9 cellular contexts compared by ENCODE assay signal in genomic region chr11:112320668-112321067, GRCh38.
DNase-seq lines count a peak whose midpoint lies in the region; ATAC-seq, FAIRE-seq and TF ChIP-seq lines count a peak whose summit lies in the region.
"Had no signal": no experiment of that assay in that cellular context is flagged by ENCODE, and none has a peak within 500 bp of the region (broad histone marks: within the 10 kb centered on the region; RNA-seq: fewer than 3 reads in every experiment).

No MANE protein-coding gene starts in this region.

- H3K27ac ChIP-seq in breast epithelium: no peak overlapping the region
- H3K27ac ChIP-seq in left lung: peak overlapping the region; percentile 34 to 76

- TF ChIP-seq CTCF in breast epithelium (IDR thresholded peaks at IDR 0.05): no peak
- TF ChIP-seq CTCF in left lung (IDR thresholded peaks at IDR 0.05): no peak

- H3K27me3 ChIP-seq in breast epithelium: no peaks in the 10 kb centered on the region
- H3K27me3 ChIP-seq in left lung: no peaks in the 10 kb centered on the region

- no peaks in the 10 kb centered on the region for H3K36me3 ChIP-seq in breast epithelium
- no peaks in the 10 kb centered on the region for H3K36me3 ChIP-seq in left lung

- intact Hi-C loops in breast epithelium (cut with DNase I; ENCODE audit: low total_unique reads): no loop called here
- intact Hi-C loops in left lung (cut with DNase I): no loop called here

- TF ChIP-seq POLR2A in breast epithelium (IDR thresholded peaks at IDR 0.05): no peak

- ATAC-seq in left lung (peak; percentile 62), HG03045 (IDR thresholded peaks at IDR 0.05; ENCODE audit: unreplicated experiment) (no peak)

- H3K4me3 ChIP-seq in breast epithelium (no peak overlapping the region), left lung (no peak overlapping the region)

- peak; percentile 99 for FAIRE-seq in urothelium cell line (lab: Jason Lieb, UNC)

- H3K4me1 ChIP-seq in breast epithelium (peaks cover 0 to 20% of the 10 kb centered on the region in 2 donors), left lung (peaks cover 17 to 19% of the 10 kb centered on the region in 2 donors)

- peak; percentile 9 for DNase-seq in NCI-H82 (lab: John Stamatoyannopoulos, UW)
- no peak for DNase-seq in NCI-H82 treated with DMSO at 0.1 percent for 48 hours (lab: John Stamatoyannopoulos, UW; ENCODE audit: unreplicated experiment)
- DNase-seq in breast epithelium (ENCODE audit: low spot score in 2 of 2): peak; percentile 75 to 78
- peak; percentile 75 to 86 for DNase-seq in left lung
- DNase-seq in urothelium cell line (ENCODE audit: low spot score): peak; percentile 86
- DNase-seq in activated CD4-positive, CD25-positive, alpha-beta regulatory T cell treated with anti-CD3 and anti-CD28 coated beads, Interleukin-2, amount 50 U/mL, for 72 hours: no peak
- no peak for DNase-seq in COR-L47 (lab: John Stamatoyannopoulos, UW)
- DNase-seq: ACHN had no signal

- no peaks in the 10 kb centered on the region for H3K9me3 ChIP-seq in breast epithelium
- no peaks in the 10 kb centered on the region for H3K9me3 ChIP-seq in left lung

Comparison
In these comparisons a context has a peak if more than half of its experiments do, and no peak if none do; other contexts are left out.
1. DNase-seq: peak in NCI-H82 (single experiment), breast epithelium (2 of 2), left lung (2 of 2) and urothelium cell line (single experiment); none in NCI-H82 treated with DMSO at 0.1 percent for 48 hours (single experiment), activated CD4-positive, CD25-positive, alpha-beta regulatory T cell treated with anti-CD3 and anti-CD28 coated beads, Interleukin-2, amount 50 U/mL, for 72 hours (single experiment) and COR-L47 (single experiment).
2. H3K27ac ChIP-seq: peak in left lung (2 of 2); none in breast epithelium (0 of 2).